In genomic region chr1:77776007-77776725, GRCh38 we compare ENCODE assay signal across 13 cellular contexts.
"Had no signal": no experiment of that assay in that cellular context is flagged by ENCODE, and none has a peak within 500 bp of the region (broad histone marks: within the 10 kb centered on the region; RNA-seq: fewer than 3 reads in every experiment).

No MANE protein-coding gene starts in this region.

- H3K4me3 ChIP-seq: heart left ventricle, right atrium auricular region, skin epidermis, thyroid gland had no signal

- ATAC-seq: activated CD8-positive, alpha-beta memory T cell treated with anti-CD3 and anti-CD28 coated beads, Interleukin-2, amount 10 ng/mL, durations not matched to agents 7 days and 5 days; heart left ventricle; left ventricle myocardium superior had no signal

- H3K36me3 ChIP-seq: heart left ventricle, right atrium auricular region, thyroid gland had no signal

- H3K27me3 ChIP-seq: heart left ventricle, right atrium auricular region, thyroid gland had no signal

- H3K9ac ChIP-seq: parathyroid adenoma had no signal

- H3K4me3 Mint-ChIP-seq: activated CD8-positive, alpha-beta memory T cell treated with anti-CD3 and anti-CD28 coated beads, Interleukin-2, amount 10 ng/mL, durations not matched to agents 7 days and 5 days; activated naive CD8-positive, alpha-beta T cell treated with anti-CD3 and anti-CD28 coated beads for 36 hours; activated T-cell treated with anti-CD3 and anti-CD28 coated beads, Interleukin-2, amount 50 U/mL, for 24 hours had no signal

- H3K4me1 ChIP-seq: parathyroid adenoma had no signal

- H3K36me3 Mint-ChIP-seq: activated CD8-positive, alpha-beta memory T cell treated with anti-CD3 and anti-CD28 coated beads, Interleukin-2, amount 10 ng/mL, durations not matched to agents 7 days and 5 days had no signal

- H3K9me3 Mint-ChIP-seq: activated naive CD8-positive, alpha-beta T cell treated with anti-CD3 and anti-CD28 coated beads for 36 hours; activated T-cell treated with anti-CD3 and anti-CD28 coated beads, Interleukin-2, amount 50 U/mL, for 24 hours had no signal

- H3K9me3 ChIP-seq: heart left ventricle, right atrium auricular region, thyroid gland had no signal

- H2AFZ ChIP-seq: parathyroid adenoma had no signal

- H3K27ac ChIP-seq: heart left ventricle, parathyroid adenoma, right atrium auricular region, skin epidermis, thyroid gland had no signal

- DNase-seq: activated CD4-positive, alpha-beta T cell treated with anti-CD3 and anti-CD28 coated beads for 1 hour; activated CD4-positive, alpha-beta T cell treated with anti-CD3 and anti-CD28 coated beads, Interleukin-2, amount 50 U/mL, for 48 hours; activated CD8-positive, alpha-beta memory T cell treated with anti-CD3 and anti-CD28 coated beads, Interleukin-2, amount 10 ng/mL, durations not matched to agents 7 days and 5 days; activated gamma-delta T cell; activated naive CD8-positive, alpha-beta T cell treated with anti-CD3 and anti-CD28 coated beads for 36 hours; activated T-cell treated with anti-CD3 and anti-CD28 coated beads, Interleukin-2, amount 50 U/mL, for 24 hours; heart left ventricle; left ventricle myocardium superior; T-helper 9 cell; thyroid gland had no signal

- H3K27me3 Mint-ChIP-seq: activated CD8-positive, alpha-beta memory T cell treated with anti-CD3 and anti-CD28 coated beads, Interleukin-2, amount 10 ng/mL, durations not matched to agents 7 days and 5 days; activated naive CD8-positive, alpha-beta T cell treated with anti-CD3 and anti-CD28 coated beads for 36 hours; activated T-cell treated with anti-CD3 and anti-CD28 coated beads, Interleukin-2, amount 50 U/mL, for 24 hours had no signal

- H3K27ac Mint-ChIP-seq: activated CD8-positive, alpha-beta memory T cell treated with anti-CD3 and anti-CD28 coated beads, Interleukin-2, amount 10 ng/mL, durations not matched to agents 7 days and 5 days; activated naive CD8-positive, alpha-beta T cell treated with anti-CD3 and anti-CD28 coated beads for 36 hours; activated T-cell treated with anti-CD3 and anti-CD28 coated beads, Interleukin-2, amount 50 U/mL, for 24 hours had no signal
